In genomic region chr15:98070132-98070531, GRCh38 we compare ENCODE assay signal across 27 cellular contexts.
"Had no signal": no experiment of that assay in that cellular context is flagged by ENCODE, and none has a peak within 500 bp of the region (broad histone marks: within the 10 kb centered on the region; RNA-seq: fewer than 3 reads in every experiment).

No MANE protein-coding gene starts in this region.

- H3K9me3 Mint-ChIP-seq: activated CD4-positive, alpha-beta memory T cell treated with anti-CD3 and anti-CD28 coated beads, Interleukin-2, amount 10 ng/mL, durations not matched to agents 7 days and 5 days; activated naive CD4-positive, alpha-beta T cell treated with anti-CD3 and anti-CD28 coated beads for 36 hours; activated naive CD8-positive, alpha-beta T cell treated with anti-CD3 and anti-CD28 coated beads, Interleukin-2, amount 10 ng/mL, durations not matched to agents 7 days and 5 days; activated T-cell treated with anti-CD3 and anti-CD28 coated beads, Interleukin-2, amount 50 U/mL, for 72 hours; central memory CD8-positive, alpha-beta T cell; natural killer cell treated with Interleukin-12 subunit alpha and Interleukin-12 subunit beta and Interleukin-15 and Interleukin-18, amount 100 ng/mL, for 72 hours had no signal

- DNase-seq: activated CD4-positive, alpha-beta memory T cell treated with anti-CD3 and anti-CD28 coated beads, Interleukin-2, amount 10 ng/mL, durations not matched to agents 7 days and 5 days; activated CD4-positive, alpha-beta T cell treated with anti-CD3 and anti-CD28 coated beads for 48 hours; activated effector memory CD4-positive, alpha-beta T cell treated with Interleukin-2 at 50 U/mL for 16 hours; activated naive CD4-positive, alpha-beta T cell treated with anti-CD3 and anti-CD28 coated beads for 36 hours; activated naive CD8-positive, alpha-beta T cell treated with anti-CD3 and anti-CD28 coated beads, Interleukin-2, amount 10 ng/mL, durations not matched to agents 7 days and 5 days; activated T-cell treated with anti-CD3 and anti-CD28 coated beads, Interleukin-2, amount 50 U/mL, for 72 hours; aorta; colonic mucosa; dorsolateral prefrontal cortex; effector memory CD8-positive, alpha-beta T cell; head of caudate nucleus; hypothalamus; left ventricle myocardium superior; mammary epithelial cell; midbrain; retina; sigmoid colon; stimulated activated CD4-positive, alpha-beta T cell treated with anti-CD3 and anti-CD28 coated beads, Interleukin-4, amount 100 ng/mL, for 1 hour; stimulated activated naive CD4-positive, alpha-beta T cell; thyroid gland; upper lobe of right lung had no signal

- ATAC-seq: activated T-cell treated with anti-CD3 and anti-CD28 coated beads, Interleukin-2, amount 50 U/mL, for 72 hours; effector memory CD8-positive, alpha-beta T cell; esophagus mucosa; gastroesophageal sphincter; left ventricle myocardium superior; natural killer cell treated with Interleukin-12 subunit alpha and Interleukin-12 subunit beta and Interleukin-15 and Interleukin-18, amount 100 ng/mL, for 72 hours; upper lobe of right lung had no signal

- H3K4me3 ChIP-seq: breast epithelium, colonic mucosa, dorsolateral prefrontal cortex, gastroesophageal sphincter, sigmoid colon, thyroid gland, upper lobe of right lung had no signal

- H3K4me3 Mint-ChIP-seq: activated CD4-positive, alpha-beta memory T cell treated with anti-CD3 and anti-CD28 coated beads, Interleukin-2, amount 10 ng/mL, durations not matched to agents 7 days and 5 days; activated naive CD4-positive, alpha-beta T cell treated with anti-CD3 and anti-CD28 coated beads for 36 hours; activated naive CD8-positive, alpha-beta T cell treated with anti-CD3 and anti-CD28 coated beads, Interleukin-2, amount 10 ng/mL, durations not matched to agents 7 days and 5 days; activated T-cell treated with anti-CD3 and anti-CD28 coated beads, Interleukin-2, amount 50 U/mL, for 72 hours; central memory CD8-positive, alpha-beta T cell; effector memory CD8-positive, alpha-beta T cell; natural killer cell treated with Interleukin-12 subunit alpha and Interleukin-12 subunit beta and Interleukin-15 and Interleukin-18, amount 100 ng/mL, for 72 hours had no signal

- H3K27ac Mint-ChIP-seq: activated CD4-positive, alpha-beta memory T cell treated with anti-CD3 and anti-CD28 coated beads, Interleukin-2, amount 10 ng/mL, durations not matched to agents 7 days and 5 days; activated naive CD4-positive, alpha-beta T cell treated with anti-CD3 and anti-CD28 coated beads for 36 hours; activated naive CD8-positive, alpha-beta T cell treated with anti-CD3 and anti-CD28 coated beads, Interleukin-2, amount 10 ng/mL, durations not matched to agents 7 days and 5 days; activated T-cell treated with anti-CD3 and anti-CD28 coated beads, Interleukin-2, amount 50 U/mL, for 72 hours; effector memory CD8-positive, alpha-beta T cell; natural killer cell treated with Interleukin-12 subunit alpha and Interleukin-12 subunit beta and Interleukin-15 and Interleukin-18, amount 100 ng/mL, for 72 hours; progenitor cell of endocrine pancreas had no signal

- H3K36me3 Mint-ChIP-seq: activated naive CD8-positive, alpha-beta T cell treated with anti-CD3 and anti-CD28 coated beads, Interleukin-2, amount 10 ng/mL, durations not matched to agents 7 days and 5 days; natural killer cell treated with Interleukin-12 subunit alpha and Interleukin-12 subunit beta and Interleukin-15 and Interleukin-18, amount 100 ng/mL, for 72 hours had no signal

- H3K4me1 Mint-ChIP-seq: activated CD4-positive, alpha-beta memory T cell treated with anti-CD3 and anti-CD28 coated beads, Interleukin-2, amount 10 ng/mL, durations not matched to agents 7 days and 5 days; activated naive CD8-positive, alpha-beta T cell treated with anti-CD3 and anti-CD28 coated beads, Interleukin-2, amount 10 ng/mL, durations not matched to agents 7 days and 5 days; central memory CD8-positive, alpha-beta T cell had no signal

- H3K27me3 Mint-ChIP-seq: activated CD4-positive, alpha-beta memory T cell treated with anti-CD3 and anti-CD28 coated beads, Interleukin-2, amount 10 ng/mL, durations not matched to agents 7 days and 5 days; central memory CD8-positive, alpha-beta T cell; effector memory CD8-positive, alpha-beta T cell; progenitor cell of endocrine pancreas had no signal
